Comparison of ENCODE assay signal across 16 cellular contexts in the genomic region with DNA sequence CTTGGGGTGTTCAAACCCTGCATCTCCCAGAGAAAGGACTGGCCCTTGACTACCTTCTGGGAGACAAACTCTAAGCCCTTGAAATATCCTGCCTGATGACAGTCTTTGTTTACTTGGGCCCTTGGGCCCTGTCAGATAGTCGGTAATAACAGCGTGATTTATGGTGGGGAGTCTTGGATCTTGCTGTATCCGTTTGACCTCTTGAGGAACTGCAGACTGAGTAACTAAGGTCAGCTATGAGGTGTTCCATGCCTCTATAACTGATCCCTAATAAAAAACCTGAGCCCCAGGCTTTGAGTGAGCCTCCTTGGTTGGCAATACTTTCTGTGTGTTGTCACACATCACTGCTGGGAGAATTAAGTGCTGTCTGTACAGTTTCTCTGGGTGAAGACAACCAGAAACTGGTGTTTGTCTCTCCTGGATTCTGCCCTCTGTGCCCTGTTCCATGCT. TPM values are rescaled to one million over a fixed set of nuclear protein-coding genes. Genes with fewer than 3 reads are reported as not detected.
DNase-seq lines count a peak whose midpoint lies in the region; ATAC-seq and TF ChIP-seq lines count a peak whose summit lies in the region.
"Had no signal": no experiment of that assay in that cellular context is flagged by ENCODE, and none has a peak within 500 bp of the region (broad histone marks: within the 10 kb centered on the region; RNA-seq: fewer than 3 reads in every experiment).

No MANE protein-coding gene starts in this region.

- CTCF ChIA-PET in A673 (lab: Charles Lee): no interaction called here

- H3K9me3 Mint-ChIP-seq in stimulated activated naive B cell treated with anti-CD40 and anti-IgM and Interleukin-4, amounts not matched to agents 10 μg/mL and 1 μg/mL and 100 μg/mL, for 72 hours: peaks cover 0 to 2% of the 10 kb centered on the region in 2 donors
- H3K9me3 Mint-ChIP-seq: activated CD8-positive, alpha-beta T cell treated with anti-CD3 and anti-CD28 coated beads for 36 hours had no signal

- H3K36me3 ChIP-seq in A673 (ENCODE audit: insufficient read depth, low read length, poor library complexity, severe bottlenecking): no peaks in the 10 kb centered on the region
- H3K36me3 ChIP-seq: transverse colon had no signal

- BruUV-seq in A673 (replicated peaks; lab: Mats Ljungman, UMichigan): no TSS peak

- no peak overlapping the region for H3K27ac ChIP-seq in A673 (ENCODE audit: low read depth, low read length, poor library complexity, severe bottlenecking)
- H3K27ac ChIP-seq: transverse colon had no signal

- ATAC-seq in stimulated activated naive B cell treated with anti-CD40 and anti-IgM and Interleukin-4, amounts not matched to agents 10 μg/mL and 1 μg/mL and 100 μg/mL, for 72 hours (replicated peaks): no peak
- ATAC-seq: activated CD8-positive, alpha-beta T cell treated with anti-CD3 and anti-CD28 coated beads for 36 hours had no signal

- peaks cover 2 to 6% of the 10 kb centered on the region in 2 donors for H3K36me3 Mint-ChIP-seq in stimulated activated naive B cell treated with anti-CD40 and anti-IgM and Interleukin-4, amounts not matched to agents 10 μg/mL and 1 μg/mL and 100 μg/mL, for 72 hours

- DNase-seq in NCI-H510A treated with DMSO at 0.1 percent for 48 hours (lab: John Stamatoyannopoulos, UW) (peak; percentile 32), NCI-H510A (lab: John Stamatoyannopoulos, UW) (no peak), NOMO-1 (lab: John Stamatoyannopoulos, UW; ENCODE audit: unreplicated experiment in 2 of 2) (peak; percentile 61 to 79), fibroblast of the aortic adventitia (ENCODE audit: low read depth) (peak; percentile 36), A673 (ENCODE audit: low spot score) (no peak), AG08396 (ENCODE audit: low spot score) (no peak), NCI-H2081 treated with DMSO at 0.1 percent for 48 hours (lab: John Stamatoyannopoulos, UW) (no peak)
- no peak for DNase-seq in stimulated activated naive B cell treated with anti-CD40 and anti-IgM and Interleukin-4, amounts not matched to agents 10 μg/mL and 1 μg/mL and 100 μg/mL, for 72 hours
- DNase-seq: ACHN; activated CD8-positive, alpha-beta T cell treated with anti-CD3 and anti-CD28 coated beads for 36 hours; activated naive CD4-positive, alpha-beta T cell; hypothalamus; NCI-H1436; nucleus accumbens; transverse colon had no signal

- H3K27ac Mint-ChIP-seq in stimulated activated naive B cell treated with anti-CD40 and anti-IgM and Interleukin-4, amounts not matched to agents 10 μg/mL and 1 μg/mL and 100 μg/mL, for 72 hours: peak overlapping the region; percentile 49
- H3K27ac Mint-ChIP-seq: activated CD8-positive, alpha-beta T cell treated with anti-CD3 and anti-CD28 coated beads for 36 hours had no signal

- peaks cover 12 to 29% of the 10 kb centered on the region in 2 donors for H3K4me1 Mint-ChIP-seq in stimulated activated naive B cell treated with anti-CD40 and anti-IgM and Interleukin-4, amounts not matched to agents 10 μg/mL and 1 μg/mL and 100 μg/mL, for 72 hours

- H3K4me3 ChIP-seq in fibroblast of the aortic adventitia (ENCODE audit: low read depth, low read length) (no peak overlapping the region), A673 (ENCODE audit: low read depth, low read length, poor library complexity, severe bottlenecking) (no peak overlapping the region)
- H3K4me3 ChIP-seq: lung, transverse colon had no signal

- TF ChIP-seq CTCF in fibroblast of the aortic adventitia (IDR thresholded peaks at IDR 0.05; ENCODE audit: insufficient read depth, low read length) (no peak), A673 (conservative IDR thresholded peaks at IDR 0.05; ENCODE audit: low read depth, low read length) (no peak)

- no peaks in the 10 kb centered on the region for H3K27me3 ChIP-seq in A673 (replicated peaks; ENCODE audit: insufficient read depth, low read depth, low read length, poor library complexity)
- H3K27me3 ChIP-seq: transverse colon had no signal

- no peaks in the 10 kb centered on the region for H3K4me1 ChIP-seq in A673 (ENCODE audit: insufficient read depth, low read length, poor library complexity, severe bottlenecking)
- H3K4me1 ChIP-seq: transverse colon had no signal

- H3K27me3 Mint-ChIP-seq in stimulated activated naive B cell treated with anti-CD40 and anti-IgM and Interleukin-4, amounts not matched to agents 10 μg/mL and 1 μg/mL and 100 μg/mL, for 72 hours: no peaks in the 10 kb centered on the region

- intact Hi-C loops in A673 (cut with micrococcal nuclease; ENCODE audit: unreplicated experiment): no loop called here

- no peak overlapping the region for H3K4me3 Mint-ChIP-seq in stimulated activated naive B cell treated with anti-CD40 and anti-IgM and Interleukin-4, amounts not matched to agents 10 μg/mL and 1 μg/mL and 100 μg/mL, for 72 hours
- H3K4me3 Mint-ChIP-seq: activated CD8-positive, alpha-beta T cell treated with anti-CD3 and anti-CD28 coated beads for 36 hours had no signal

- no peaks in the 10 kb centered on the region for H3K9me3 ChIP-seq in A673 (ENCODE audit: low read depth, low read length, poor library complexity, severe bottlenecking)
- H3K9me3 ChIP-seq: transverse colon had no signal

- POLR2A ChIA-PET in A673 (lab: Charles Lee; ENCODE audit: low non-redundant PET): no interaction called here

RNA-seq across cellular contexts. Expression of a gene that starts 56.3 kb away (rescaled TPM):
- total RNA-seq in fibroblast of the aortic adventitia (ENCODE audit: low replicate concordance) (8.3 and 11.3 TPM in 2 replicates), A673 (2021) (0.75 and 1.1 TPM in 2 replicates)

Comparison
In these comparisons a context has a peak if more than half of its experiments do, and no peak if none do; other contexts are left out.
1. DNase-seq: peak in NCI-H510A treated with DMSO at 0.1 percent for 48 hours (single experiment), NOMO-1 (2 of 2) and fibroblast of the aortic adventitia (single experiment); none in NCI-H510A (single experiment), stimulated activated naive B cell treated with anti-CD40 and anti-IgM and Interleukin-4, amounts not matched to agents 10 μg/mL and 1 μg/mL and 100 μg/mL, for 72 hours (single experiment), A673 (single experiment), AG08396 (single experiment) and NCI-H2081 treated with DMSO at 0.1 percent for 48 hours (single experiment).